8 cellular contexts compared by ENCODE assay signal in genomic region chr12:109736552-109737108, GRCh38. TPM values are rescaled to one million over a fixed set of nuclear protein-coding genes. Genes with fewer than 3 reads are reported as not detected.
DNase-seq lines count a peak whose midpoint lies in the region; TF ChIP-seq lines count a peak whose summit lies in the region.

No MANE protein-coding gene starts in this region.

- intact Hi-C loops in tibial artery (cut with DNase I; ENCODE audit: low total_unique reads): no loop called here

- H3K27ac ChIP-seq in tibial artery: no peak overlapping the region

- no peak overlapping the region for H3K9ac ChIP-seq in adipocyte (ENCODE audit: low read length)

- no peak for TF ChIP-seq CTCF in tibial artery (IDR thresholded peaks at IDR 0.05)

- H3K27me3 ChIP-seq in adipocyte (replicated peaks; ENCODE audit: control insufficient read depth, insufficient read depth, low read length) (peaks cover 54% of the 10 kb centered on the region), tibial artery (peaks cover 0 to 75% of the 10 kb centered on the region in 2 donors)

- H3K4me1 ChIP-seq in adipocyte (ENCODE audit: control insufficient read depth, insufficient read depth, low read length): no peaks in the 10 kb centered on the region
- no peaks in the 10 kb centered on the region for H3K4me1 ChIP-seq in tibial artery

- no peaks in the 10 kb centered on the region for H3K36me3 ChIP-seq in adipocyte (ENCODE audit: control insufficient read depth, insufficient read depth, low read length, severe bottlenecking)
- H3K36me3 ChIP-seq in tibial artery: no peaks in the 10 kb centered on the region

- peak; percentile 64 for DNase-seq in activated effector memory CD4-positive, alpha-beta T cell treated with anti-CD3 and anti-CD28 coated beads, Interleukin-2, amount 50 U/mL, for 16 hours
- no peak for DNase-seq in activated effector memory CD4-positive, alpha-beta T cell treated with Interleukin-2 at 50 U/mL for 16 hours
- DNase-seq in adipocyte (ENCODE audit: low read depth): peak; percentile 62
- peak; percentile 59 for DNase-seq in kidney tubule cell (ENCODE audit: low spot score)
- peak; percentile 16 to 58 for DNase-seq in tibial artery
- no peak for DNase-seq in RKO (ENCODE audit: low spot score)
- DNase-seq in NCI-H345 (lab: John Stamatoyannopoulos, UW): no peak
- no peak for DNase-seq in occipital lobe (lab: John Stamatoyannopoulos, UW)

- H3K9me3 ChIP-seq in adipocyte (ENCODE audit: control insufficient read depth, low read length) (no peaks in the 10 kb centered on the region), tibial artery (no peaks in the 10 kb centered on the region)

- no peak overlapping the region for H3K4me3 ChIP-seq in adipocyte (ENCODE audit: low read length)
- no peak overlapping the region for H3K4me3 ChIP-seq in tibial artery

RNA-seq across cellular contexts. Expression of gene FAM222A, which starts 23.0 kb away (rescaled TPM):
- total RNA-seq in occipital lobe: 2.5 TPM

Comparison
In these comparisons a context has a peak if more than half of its experiments do, and no peak if none do; other contexts are left out.
1. DNase-seq: peak in activated effector memory CD4-positive, alpha-beta T cell treated with anti-CD3 and anti-CD28 coated beads, Interleukin-2, amount 50 U/mL, for 16 hours (single experiment), adipocyte (single experiment), kidney tubule cell (single experiment) and tibial artery (2 of 2); none in activated effector memory CD4-positive, alpha-beta T cell treated with Interleukin-2 at 50 U/mL for 16 hours (single experiment), RKO (single experiment), NCI-H345 (single experiment) and occipital lobe (single experiment).